In genomic region chr12:104381721-104382480, GRCh38 we compare ENCODE assay signal across 8 cellular contexts.
DNase-seq lines count a peak whose midpoint lies in the region; ATAC-seq and TF ChIP-seq lines count a peak whose summit lies in the region.

No MANE protein-coding gene starts in this region.

- H3K9me3 ChIP-seq in lower lobe of right lung = no peaks in the 10 kb centered on the region

- no peaks in the 10 kb centered on the region for H3K27me3 ChIP-seq in lower lobe of right lung (ENCODE audit: low read depth)

- H3K4me1 ChIP-seq in lower lobe of right lung = peaks cover 11% of the 10 kb centered on the region

- DNase-seq in ELR (ENCODE audit: low read depth) (peak; percentile 84), NCI-H748 (lab: John Stamatoyannopoulos, UW; ENCODE audit: unreplicated experiment) (peak; percentile 80), dermis blood vessel endothelial cell (peak; percentile 91), lower lobe of right lung (peak; percentile 80)
- DNase-seq in activated CD4-positive, alpha-beta T cell treated with anti-CD3 and anti-CD28 coated beads, Interleukin-2, amount 50 U/mL, for 24 hours (ENCODE audit: low read depth in 1 of 2, low spot score in 1 of 2) = peak; percentile 74 to 77
- peak; percentile 58 to 82 (median 76) for DNase-seq in stimulated activated CD4-positive, alpha-beta T cell treated with anti-CD3 and anti-CD28 coated beads, TNF-alpha, amount 100 ng/mL, for 48 hours (ENCODE audit: low read depth in 3 of 3)

- ATAC-seq in HG03432 (IDR thresholded peaks at IDR 0.05; ENCODE audit: unreplicated experiment) (peak; percentile 72), lower lobe of right lung (peak; percentile 89 to 94), GM18517 (IDR thresholded peaks at IDR 0.05; ENCODE audit: unreplicated experiment) (no peak)

- intact Hi-C loops in lower lobe of right lung (cut with DNase I) = loop anchor here (5.0 kb wide), 2 partner anchors 495 to 670 kb away; no protein-coding TSS in a partner anchor

- peak; percentile 98 for TF ChIP-seq CTCF in lower lobe of right lung (IDR thresholded peaks at IDR 0.05)

- H3K27ac ChIP-seq in lower lobe of right lung = no peak overlapping the region

- no peaks in the 10 kb centered on the region for H3K36me3 ChIP-seq in lower lobe of right lung

- H3K4me3 ChIP-seq in lower lobe of right lung = no peak overlapping the region
